In genomic region chr1:16167331-16168143, GRCh38 we compare ENCODE assay signal across 8 cellular contexts. TPM values are rescaled to one million over a fixed set of nuclear protein-coding genes. Genes with fewer than 3 reads are reported as not detected.
A peak's percentile ranks its signal among the peaks of the same experiment; 100 is the strongest.
DNase-seq lines count a peak whose midpoint lies in the region; FAIRE-seq and TF ChIP-seq lines count a peak whose summit lies in the region.

No MANE protein-coding gene starts in this region.

- H3K4me1 ChIP-seq in OCI-LY1 (ENCODE audit: insufficient read depth, low read length, severe bottlenecking) (peaks cover 16% of the 10 kb centered on the region), left ventricle myocardium inferior (peaks cover 31% of the 10 kb centered on the region), smooth muscle cell (ENCODE audit: low read depth) (peaks cover 29% of the 10 kb centered on the region)

- H3K27ac ChIP-seq in OCI-LY1 (ENCODE audit: low read depth, low read length, poor library complexity, severe bottlenecking): no peak overlapping the region
- H3K27ac ChIP-seq in left ventricle myocardium inferior (replicated peaks): no peak overlapping the region
- no peak overlapping the region for H3K27ac ChIP-seq in smooth muscle cell (ENCODE audit: low read depth)

- TF ChIP-seq CTCF in OCI-LY1 (IDR thresholded peaks at IDR 0.05; ENCODE audit: low read length) (no peak), left ventricle myocardium inferior (IDR thresholded peaks at IDR 0.05; ENCODE audit: borderline replicate concordance) (no peak), smooth muscle cell (IDR thresholded peaks at IDR 0.05; ENCODE audit: borderline replicate concordance, insufficient read depth, poor library complexity, severe bottlenecking) (no peak), D721Med (IDR thresholded peaks at IDR 0.05; ENCODE audit: insufficient read depth, missing control alignments) (no peak)

- H3K9me2 ChIP-seq in OCI-LY1 (ENCODE audit: low read depth, low read length): no peaks in the 10 kb centered on the region

- intact Hi-C loops in left ventricle myocardium inferior (cut with micrococcal nuclease): no loop called here

- H4K20me1 ChIP-seq in OCI-LY1 (ENCODE audit: insufficient read depth, low read length): no peaks in the 10 kb centered on the region
- H4K20me1 ChIP-seq in smooth muscle cell (ENCODE audit: low read depth): no peaks in the 10 kb centered on the region

- no peak for FAIRE-seq in D721Med (lab: Jason Lieb, UNC)

- H3K36me3 ChIP-seq in OCI-LY1 (ENCODE audit: insufficient read depth, low read length) (no peaks in the 10 kb centered on the region), left ventricle myocardium inferior (no peaks in the 10 kb centered on the region), smooth muscle cell (ENCODE audit: low read depth) (no peaks in the 10 kb centered on the region)

- DNase-seq in GM19240 (ENCODE audit: insufficient read length, low spot score) (peak; percentile 76), activated gamma-delta T cell treated with Interleukin-2 at 50 U/mL for 16 hours (peak; percentile 52), left ventricle myocardium inferior (no peak), smooth muscle cell (lab: John Stamatoyannopoulos, UW; ENCODE audit: unreplicated experiment) (no peak), NCI-H2081 treated with DMSO at 0.1 percent for 48 hours (lab: John Stamatoyannopoulos, UW) (no peak), kidney glomerular epithelial cell (lab: John Stamatoyannopoulos, UW) (no peak), D721Med (ENCODE audit: insufficient read length, low spot score) (no peak)

- no peaks in the 10 kb centered on the region for H3K9me3 ChIP-seq in OCI-LY1 (ENCODE audit: low read length)
- no peaks in the 10 kb centered on the region for H3K9me3 ChIP-seq in left ventricle myocardium inferior (replicated peaks)
- no peaks in the 10 kb centered on the region for H3K9me3 ChIP-seq in smooth muscle cell (replicated peaks; ENCODE audit: low read depth)

- no peak overlapping the region for H3K9ac ChIP-seq in OCI-LY1 (ENCODE audit: low read length)
- H3K9ac ChIP-seq in smooth muscle cell (ENCODE audit: low read depth): peak overlapping the region; percentile 60

- H2AFZ ChIP-seq in OCI-LY1 (ENCODE audit: low read length): no peak overlapping the region
- no peak overlapping the region for H2AFZ ChIP-seq in smooth muscle cell (ENCODE audit: low read depth)

- peak overlapping the region; percentile 53 for H3K4me3 ChIP-seq in OCI-LY1 (ENCODE audit: low read depth, low read length, poor library complexity, severe bottlenecking)
- H3K4me3 ChIP-seq in left ventricle myocardium inferior: peak overlapping the region; percentile 67
- H3K4me3 ChIP-seq in smooth muscle cell: peak overlapping the region; percentile 58

- WGBS in smooth muscle cell (ENCODE audit: low lambda C conversion rate): 7% methylated on average over 26 of the region's 60 CpGs

- H3K4me2 ChIP-seq in OCI-LY1 (ENCODE audit: low read length) (peak overlapping the region; percentile 62), smooth muscle cell (peak overlapping the region; percentile 99)

- no peaks in the 10 kb centered on the region for H3F3A ChIP-seq in OCI-LY1 (ENCODE audit: insufficient read depth, low read length)
- peaks cover 13% of the 10 kb centered on the region for H3F3A ChIP-seq in smooth muscle cell (ENCODE audit: low read depth)

- H3K27me3 ChIP-seq in OCI-LY1 (ENCODE audit: insufficient read depth, low read length) (peaks cover 5% of the 10 kb centered on the region; the same call in 1 of the 2 replicates), left ventricle myocardium inferior (ENCODE audit: low read depth) (no peaks in the 10 kb centered on the region), smooth muscle cell (ENCODE audit: low read depth) (no peaks in the 10 kb centered on the region)

- H3K79me2 ChIP-seq in OCI-LY1 (ENCODE audit: insufficient read depth, low read length) (no peaks in the 10 kb centered on the region), smooth muscle cell (ENCODE audit: low read depth) (no peaks in the 10 kb centered on the region)

RNA-seq across cellular contexts. Expression of gene EPHA2, which starts 11.7 kb away (rescaled TPM):
- total RNA-seq in left ventricle myocardium inferior (9.6 TPM), smooth muscle cell (34.8 and 41.1 TPM in 2 replicates)
- polyA plus RNA-seq in smooth muscle cell: 27.3 and 48.4 TPM in 2 replicates

RNA-seq across cellular contexts. Expression of gene ARHGEF19, which starts 44.9 kb away (rescaled TPM):
- total RNA-seq in left ventricle myocardium inferior (2.2 TPM), smooth muscle cell (24.9 and 32.1 TPM in 2 replicates)
- polyA plus RNA-seq in smooth muscle cell: 45.9 and 52.1 TPM in 2 replicates

Comparison
In these comparisons a context has a peak if more than half of its experiments do, and no peak if none do; other contexts are left out.
1. DNase-seq: peak in GM19240 (single experiment) and activated gamma-delta T cell treated with Interleukin-2 at 50 U/mL for 16 hours (single experiment); none in left ventricle myocardium inferior (single experiment), smooth muscle cell (single experiment), NCI-H2081 treated with DMSO at 0.1 percent for 48 hours (single experiment), kidney glomerular epithelial cell (single experiment) and D721Med (single experiment).
2. Peak in every context shown above with its lines, with median percentiles within 50 percentile points of each other: H3K4me3 ChIP-seq.